In the genomic region with DNA sequence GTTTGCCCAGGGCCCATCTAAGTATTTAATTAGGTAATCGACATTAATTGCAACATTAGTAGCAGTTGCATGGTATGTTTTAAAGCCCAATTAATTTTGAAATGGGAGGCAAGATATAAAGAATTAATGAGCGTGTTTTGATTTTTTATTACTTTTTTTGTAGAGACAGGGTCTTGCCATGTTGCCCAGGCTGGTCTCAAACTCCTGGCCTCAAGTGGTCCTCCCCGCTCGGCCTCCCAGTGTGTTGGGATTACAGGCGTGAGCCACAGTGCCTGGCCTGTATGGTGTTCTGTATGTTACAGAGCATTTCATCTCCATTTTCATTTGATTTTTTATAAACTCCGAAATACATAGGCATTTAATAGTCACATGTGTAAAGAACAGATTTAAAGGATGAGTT, we compare ENCODE assay signal across 8 cellular contexts.
A peak's percentile ranks its signal among the peaks of the same experiment; 100 is the strongest.
DNase-seq lines count a peak whose midpoint lies in the region; TF ChIP-seq lines count a peak whose summit lies in the region.

No MANE protein-coding gene starts in this region.

- H3K4me1 Mint-ChIP-seq in nephron progenitor cell: peaks cover 21% of the 10 kb centered on the region

- H3K27me3 Mint-ChIP-seq in nephron progenitor cell (ENCODE audit: low read depth, poor library complexity): peaks cover 10% of the 10 kb centered on the region

- no peaks in the 10 kb centered on the region for H3K9me2 ChIP-seq in MM.1S (replicated peaks; ENCODE audit: insufficient read depth, low read length)

- H3K4me3 ChIP-seq in BLaER1: peak overlapping the region; percentile 82
- peak overlapping the region; percentile 94 for H3K4me3 ChIP-seq in MM.1S (ENCODE audit: low read length)
- peak overlapping the region; percentile 87 for H3K4me3 ChIP-seq in effector memory CD4-positive, alpha-beta T cell (ENCODE audit: insufficient read depth, low read depth, low read length, poor library complexity, severe bottlenecking)

- peak overlapping the region; percentile 93 for H3K9ac ChIP-seq in BLaER1
- peak overlapping the region; percentile 95 for H3K9ac ChIP-seq in MM.1S (ENCODE audit: low read length)

- peaks cover 20% of the 10 kb centered on the region for H3K9me3 ChIP-seq in BLaER1
- H3K9me3 ChIP-seq in MM.1S (replicated peaks; ENCODE audit: insufficient read depth, low read length): no peaks in the 10 kb centered on the region
- H3K9me3 ChIP-seq in effector memory CD4-positive, alpha-beta T cell (ENCODE audit: control insufficient read depth, low read length): peaks cover 3% of the 10 kb centered on the region

- H4K20me1 ChIP-seq in BLaER1 (peaks cover 6% of the 10 kb centered on the region; the same call in 1 of the 2 replicates), MM.1S (ENCODE audit: insufficient read depth, low read length) (no peaks in the 10 kb centered on the region)

- H3K9me3 Mint-ChIP-seq in nephron progenitor cell: peaks cover 34% of the 10 kb centered on the region

- H3K36me3 Mint-ChIP-seq in nephron progenitor cell (ENCODE audit: low read depth): peaks cover 20% of the 10 kb centered on the region

- TF ChIP-seq CTCF in MM.1S (IDR thresholded peaks at IDR 0.05; ENCODE audit: low read length) (no peak), nephron progenitor cell (IDR thresholded peaks at IDR 0.05) (no peak)

- H3K27ac ChIP-seq in BLaER1 (peak overlapping the region; percentile 84), MM.1S (ENCODE audit: low read length) (no peak overlapping the region)
- H3K27ac ChIP-seq in effector memory CD4-positive, alpha-beta T cell (ENCODE audit: insufficient read depth, low read length, poor library complexity, severe bottlenecking): peak overlapping the region; percentile 79

- peaks cover 29% of the 10 kb centered on the region for H3K36me3 ChIP-seq in BLaER1
- no peaks in the 10 kb centered on the region for H3K36me3 ChIP-seq in MM.1S (replicated peaks; ENCODE audit: insufficient read depth, low read length)
- H3K36me3 ChIP-seq in effector memory CD4-positive, alpha-beta T cell (ENCODE audit: control insufficient read depth, insufficient read depth, low read length): peaks cover 11% of the 10 kb centered on the region

- no peak overlapping the region for H2AFZ ChIP-seq in MM.1S (ENCODE audit: low read length)

- H3K27me3 ChIP-seq in BLaER1 (no peaks in the 10 kb centered on the region), MM.1S (replicated peaks; ENCODE audit: insufficient read depth, low read length) (no peaks in the 10 kb centered on the region)
- H3K27me3 ChIP-seq in effector memory CD4-positive, alpha-beta T cell (replicated peaks; ENCODE audit: control insufficient read depth, insufficient read depth, low read length, poor library complexity, severe bottlenecking): no peaks in the 10 kb centered on the region

- peak overlapping the region; percentile 99 for H3K27ac Mint-ChIP-seq in nephron progenitor cell

- peaks cover 21% of the 10 kb centered on the region for H3K4me1 ChIP-seq in BLaER1
- peaks cover 4% of the 10 kb centered on the region; the same call in 1 of the 2 replicates for H3K4me1 ChIP-seq in MM.1S (ENCODE audit: low read length)
- peaks cover 9% of the 10 kb centered on the region for H3K4me1 ChIP-seq in effector memory CD4-positive, alpha-beta T cell (ENCODE audit: control insufficient read depth, insufficient read depth, low read length, poor library complexity, severe bottlenecking)

- no peaks in the 10 kb centered on the region for H3F3A ChIP-seq in MM.1S (ENCODE audit: insufficient read depth, low read length)

- DNase-seq in MM.1S (no peak), nephron progenitor cell (no peak), NCI-H146 treated with DMSO at 0.1 percent for 48 hours (lab: John Stamatoyannopoulos, UW; ENCODE audit: unreplicated experiment) (no peak), SHP77 (lab: John Stamatoyannopoulos, UW) (no peak), NCI-H446 treated with DMSO at 0.1 percent for 48 hours (lab: John Stamatoyannopoulos, UW) (no peak), HPDE6-E6E7 (ENCODE audit: extremely low spot score) (no peak)
- no peak for DNase-seq in effector memory CD4-positive, alpha-beta T cell

- H3K79me2 ChIP-seq in MM.1S (ENCODE audit: low read length): peaks cover 26% of the 10 kb centered on the region

- H3K4me3 Mint-ChIP-seq in nephron progenitor cell: peak overlapping the region; percentile 97

- peak overlapping the region; percentile 81 for H3K4me2 ChIP-seq in BLaER1
- H3K4me2 ChIP-seq in MM.1S (ENCODE audit: low read depth, low read length): peak overlapping the region; percentile 51
